Comparison of ENCODE assay signal across 23 cellular contexts in genomic region chr3:193847402-193847801, GRCh38.
A peak's percentile ranks its signal among the peaks of the same experiment; 100 is the strongest.
DNase-seq lines count a peak whose midpoint lies in the region; ATAC-seq, FAIRE-seq and TF ChIP-seq lines count a peak whose summit lies in the region.
"Had no signal": no experiment of that assay in that cellular context is flagged by ENCODE, and none has a peak within 500 bp of the region (broad histone marks: within the 10 kb centered on the region; RNA-seq: fewer than 3 reads in every experiment).

No MANE protein-coding gene starts in this region.

- no peak for ATAC-seq in K562
- no peak for ATAC-seq in effector memory CD8-positive, alpha-beta T cell (replicated peaks)
- no peak for ATAC-seq in GM18867 (IDR thresholded peaks at IDR 0.05; ENCODE audit: unreplicated experiment)
- ATAC-seq: A549, HepG2 had no signal

- H3K4me3 ChIP-seq in Caco-2 (ENCODE audit: low read depth, low read length) (no peak overlapping the region), K562 (no peak overlapping the region), hepatocyte (no peak overlapping the region), brain microvascular endothelial cell (ENCODE audit: low read depth, low read length) (no peak overlapping the region)
- H3K4me3 ChIP-seq: A549, BLaER1 had no signal

- H3K27ac Mint-ChIP-seq in Caco-2 (ENCODE audit: unreplicated experiment) = peak overlapping the region; percentile 90
- H3K27ac Mint-ChIP-seq in nephron = peak overlapping the region in 2 of 3 experiments; percentile 11 to 44
- no peak overlapping the region for H3K27ac Mint-ChIP-seq in effector memory CD8-positive, alpha-beta T cell
- H3K27ac Mint-ChIP-seq: CD4-positive, alpha-beta memory T cell; H9 had no signal

- H3K4me2 ChIP-seq in K562 (ENCODE audit: insufficient read depth, low read length) (no peak overlapping the region), hepatocyte (no peak overlapping the region)
- H3K4me2 ChIP-seq: A549, BLaER1 had no signal

- H4K20me1 ChIP-seq in K562 (replicated peaks; ENCODE audit: control insufficient read depth, insufficient read depth, low read length) (no peaks in the 10 kb centered on the region), hepatocyte (ENCODE audit: insufficient read depth, poor library complexity, severe bottlenecking) (no peaks in the 10 kb centered on the region)
- H4K20me1 ChIP-seq: BLaER1 had no signal

- intact Hi-C loops in Caco-2 (cut with micrococcal nuclease; ENCODE audit: unreplicated experiment) = no loop called here
- intact Hi-C loops in K562 (cut with micrococcal nuclease) = no loop called here

- TF ChIP-seq POLR2A in K562 (conservative IDR thresholded peaks at IDR 0.05) = no peak

- H3K4me1 Mint-ChIP-seq in Caco-2 (ENCODE audit: low read depth, unreplicated experiment) (peaks cover 45% of the 10 kb centered on the region), nephron (peaks cover 36% of the 10 kb centered on the region)
- H3K4me1 Mint-ChIP-seq in effector memory CD8-positive, alpha-beta T cell (ENCODE audit: low read depth in 2 of 2) = no peaks in the 10 kb centered on the region
- H3K4me1 Mint-ChIP-seq: CD4-positive, alpha-beta memory T cell had no signal

- TF ChIP-seq EP300 in K562 (IDR thresholded peaks at IDR 0.05; ENCODE audit: low read length) = no peak

- no peaks in the 10 kb centered on the region for H3K27me3 Mint-ChIP-seq in Caco-2 (ENCODE audit: insufficient read depth, unreplicated experiment)
- H3K27me3 Mint-ChIP-seq in nephron (ENCODE audit: low read depth) = peaks cover 9% of the 10 kb centered on the region
- H3K27me3 Mint-ChIP-seq in effector memory CD8-positive, alpha-beta T cell = peaks cover 5 to 48% of the 10 kb centered on the region in 2 donors

- H3K9me2 ChIP-seq in hepatocyte (replicated peaks; ENCODE audit: insufficient read depth) = no peaks in the 10 kb centered on the region

- TF ChIP-seq CTCF in Caco-2 (IDR thresholded peaks at IDR 0.05; ENCODE audit: insufficient read depth in 1 of 2, low read depth in 1 of 2, low read length in 1 of 2, severe bottlenecking in 1 of 2, unreplicated experiment in 1 of 2) (no peak), K562 (IDR thresholded peaks at IDR 0.05 in 2 of 3, conservative IDR thresholded peaks at IDR 0.05 in 1 of 3; ENCODE audit: insufficient read depth in 2 of 3, low read depth in 1 of 3, low read length in 3 of 3) (no peak), hepatocyte (IDR thresholded peaks at IDR 0.05; ENCODE audit: poor library complexity) (no peak), nephron (IDR thresholded peaks at IDR 0.05; ENCODE audit: unreplicated experiment in 3 of 3) (no peak), brain microvascular endothelial cell (IDR thresholded peaks at IDR 0.05; ENCODE audit: low read depth, low read length, missing control alignments) (no peak)

- H2AFZ ChIP-seq in K562 (ENCODE audit: low read depth, low read length) (peak overlapping the region; percentile 33), hepatocyte (no peak overlapping the region)

- no TSS peak for BruUV-seq in Caco-2 (replicated peaks; lab: Mats Ljungman, UMichigan)
- BruUV-seq in K562 (replicated peaks; lab: Mats Ljungman, UMichigan) = no TSS peak

- TF ChIP-seq RAD21 in K562 (CRISPR knock-in tag; conservative IDR thresholded peaks at IDR 0.05 in 1 of 2, IDR thresholded peaks at IDR 0.05 in 1 of 2) = no peak

- H3K4me1 ChIP-seq in Caco-2 (peaks cover 74% of the 10 kb centered on the region), K562 (replicated peaks in 1 of 2; ENCODE audit: control insufficient read depth in 2 of 2, insufficient read depth in 2 of 2, low read length in 2 of 2) (peaks cover 21 to 63% of the 10 kb centered on the region in 2 experiments), hepatocyte (ENCODE audit: insufficient read depth) (peaks cover 55% of the 10 kb centered on the region)

- no peaks in the 10 kb centered on the region for H3K36me3 ChIP-seq in Caco-2 (ENCODE audit: control insufficient read depth, insufficient read depth, low read length)
- H3K36me3 ChIP-seq in K562 (ENCODE audit: control insufficient read depth, insufficient read depth, low read length) = peaks cover 5% of the 10 kb centered on the region; the same call in 2 of the 3 replicates
- H3K36me3 ChIP-seq in hepatocyte (replicated peaks; ENCODE audit: insufficient read depth, low read depth) = no peaks in the 10 kb centered on the region
- H3K36me3 ChIP-seq in brain microvascular endothelial cell (replicated peaks) = no peaks in the 10 kb centered on the region
- H3K36me3 ChIP-seq: BLaER1 had no signal

- POLR2A ChIA-PET in Caco-2 (lab: Charles Lee) (interaction anchor here (0.6 to 1.2 kb wide), 2 partner anchors 25 to 64 kb away, joined by 3 read pairs; no protein-coding TSS in a partner anchor), K562 (lab: Yijun Ruan, JAX) (interaction anchor here (0.6 to 1.7 kb wide), 3 partner anchors 10 to 794 kb away, joined by 3 to 6 read pairs (median 4); no protein-coding TSS in a partner anchor)

- H3K9me3 ChIP-seq in Caco-2 (peaks cover 11% of the 10 kb centered on the region), K562 (replicated peaks; ENCODE audit: control insufficient read depth, insufficient read depth, low read depth, low read length) (peaks cover 13% of the 10 kb centered on the region), hepatocyte (ENCODE audit: low read depth) (no peaks in the 10 kb centered on the region)
- H3K9me3 ChIP-seq: A549 had no signal

- no peak overlapping the region for H3K4me3 Mint-ChIP-seq in Caco-2 (ENCODE audit: unreplicated experiment)
- no peak overlapping the region for H3K4me3 Mint-ChIP-seq in nephron
- no peak overlapping the region for H3K4me3 Mint-ChIP-seq in effector memory CD8-positive, alpha-beta T cell
- H3K4me3 Mint-ChIP-seq: CD14-positive monocyte, H9 had no signal

- 76% methylated on average over 6 of the region's 6 CpGs for WGBS in K562 (ENCODE audit: insufficient coverage, low coverage, missing lambda C conversion rate)
- WGBS in hepatocyte (ENCODE audit: low lambda C conversion rate, missing lambda C conversion rate) = 72% methylated on average over 6 of the region's 6 CpGs

- H3K27me3 ChIP-seq in Caco-2 (replicated peaks; ENCODE audit: control insufficient read depth, insufficient read depth, low read length) = no peaks in the 10 kb centered on the region
- no peaks in the 10 kb centered on the region for H3K27me3 ChIP-seq in K562 (ENCODE audit: control insufficient read depth in 2 of 2, insufficient read depth in 2 of 2, low read length in 2 of 2)
- no peaks in the 10 kb centered on the region for H3K27me3 ChIP-seq in hepatocyte
- H3K27me3 ChIP-seq in brain microvascular endothelial cell (replicated peaks) = peaks cover 49% of the 10 kb centered on the region
- H3K27me3 ChIP-seq: BLaER1 had no signal

- in situ Hi-C loops in K562 (cut with MboI) (no loop called here), brain microvascular endothelial cell (cut with HindIII; ENCODE audit: low pct_ligation_motif_present, low sequenced_read_pairs) (no loop called here)

- H3K79me2 ChIP-seq in K562 (ENCODE audit: control insufficient read depth, insufficient read depth, low read length) (peaks cover 3% of the 10 kb centered on the region; the same call in 2 of the 3 replicates), hepatocyte (no peaks in the 10 kb centered on the region)

- H3K27ac ChIP-seq in K562 (ENCODE audit: extremely low read depth, low read depth, low read length) (no peak overlapping the region), hepatocyte (peak overlapping the region; percentile 97), brain microvascular endothelial cell (no peak overlapping the region)
- H3K27ac ChIP-seq: 22Rv1, A549, BLaER1 had no signal

- no peak for FAIRE-seq in K562 (lab: Jason Lieb, UNC)
- FAIRE-seq: A549, G401.6, GM12891, GM18507, HepG2 had no signal

- peaks cover 33% of the 10 kb centered on the region for H3K36me3 Mint-ChIP-seq in Caco-2 (ENCODE audit: insufficient read depth, unreplicated experiment)
- H3K36me3 Mint-ChIP-seq in nephron (ENCODE audit: low read depth) = no peaks in the 10 kb centered on the region
- no peaks in the 10 kb centered on the region for H3K36me3 Mint-ChIP-seq in effector memory CD8-positive, alpha-beta T cell (ENCODE audit: insufficient read depth)
- H3K36me3 Mint-ChIP-seq: CD14-positive monocyte; CD4-positive, alpha-beta memory T cell had no signal

- CTCF ChIA-PET in Caco-2 (lab: Charles Lee) = no interaction called here
- CTCF ChIA-PET in K562 (lab: Yijun Ruan, JAX; ENCODE audit: low intra/inter-chr PET ratio) = no interaction called here

- no peak for DNase-seq in Caco-2
- DNase-seq in K562 (ENCODE audit: extremely low read depth in 1 of 4, low spot score in 3 of 4) = no peak
- DNase-seq in hepatocyte (ENCODE audit: low spot score) = no peak
- DNase-seq in AG08395 (ENCODE audit: low spot score) = no peak
- no peak for DNase-seq in effector memory CD8-positive, alpha-beta T cell
- DNase-seq in brain microvascular endothelial cell = no peak
- DNase-seq: CD4-positive, alpha-beta memory T cell; DMS 273 treated with DMSO at 0.1 percent for 48 hours; DMS53; DND-41; EL; GOT3; H9 had no signal

- H3K9me3 Mint-ChIP-seq in Caco-2 (ENCODE audit: unreplicated experiment) (peaks cover 10% of the 10 kb centered on the region), nephron (peaks cover 5% of the 10 kb centered on the region)
- no peaks in the 10 kb centered on the region for H3K9me3 Mint-ChIP-seq in effector memory CD8-positive, alpha-beta T cell

- no peak overlapping the region for H3K9ac ChIP-seq in K562 (ENCODE audit: insufficient read depth in 1 of 2, low read depth in 2 of 2, low read length in 2 of 2)
- H3K9ac ChIP-seq: BLaER1 had no signal

- H3K9me1 ChIP-seq in K562 (ENCODE audit: control insufficient read depth, insufficient read depth, low read length) = no peaks in the 10 kb centered on the region

TF ChIP-seq in K562, 482 proteins besides CTCF, POLR2A, EP300 and RAD21:
- no peak for TF ChIP-seq RBM14 (IDR thresholded peaks at IDR 0.05; ENCODE audit: borderline replicate concordance, insufficient read depth, low read depth, low read length)
- 0 out of 4 replicates have a peak, but pooled peaks of 1 of the 2 experiments have one; percentile 19 for TF ChIP-seq MLLT1 (IDR thresholded peaks at IDR 0.05)

Comparison
In these comparisons a context has a peak if more than half of its experiments do, and no peak if none do; other contexts are left out.
1. H3K27ac Mint-ChIP-seq: peak in Caco-2 (single experiment) and nephron (2 of 3); none in effector memory CD8-positive, alpha-beta T cell (0 of 2).